ENCODE assay signal across 30 cellular contexts in genomic region chr21:32089771-32090170, GRCh38.
"Had no signal": no experiment of that assay in that cellular context is flagged by ENCODE, and none has a peak within 500 bp of the region (broad histone marks: within the 10 kb centered on the region; RNA-seq: fewer than 3 reads in every experiment).

No MANE protein-coding gene starts in this region.

- H3K9ac ChIP-seq: KMS-11, SK-N-SH had no signal

- H3K27me3 ChIP-seq: SJSA1 had no signal

- H2AFZ ChIP-seq: PC-9 had no signal

- H3K27ac ChIP-seq: KMS-11, PC-9, RWPE1, SJSA1 had no signal

- H3K9me3 ChIP-seq: SJSA1, SK-N-SH had no signal

- H3K4me2 ChIP-seq: KMS-11, PC-9, SK-N-SH had no signal

- H3K36me3 ChIP-seq: SJSA1 had no signal

- H3K4me1 ChIP-seq: SJSA1 had no signal

- H3K4me3 ChIP-seq: PC-9, SJSA1 had no signal

- ATAC-seq: Panc1, Right ventricle myocardium inferior had no signal

- FAIRE-seq: RCC 7860 had no signal

- DNase-seq: Karpas-422, KBM-7, MM.1S, MV-4-11, NCI-H1092, NCI-H1105, NCI-H1417 treated with DMSO at 0.1 percent for 48 hours, NCI-H1436 treated with DMSO at 0.1 percent for 48 hours, NCI-H1694 treated with DMSO at 0.1 percent for 48 hours, NCI-H187 treated with DMSO at 0.1 percent for 48 hours, NCI-H2029, NCI-H2081, NCI-H2171 treated with DMSO at 0.1 percent for 48 hours, NCI-H345, NCI-H446, NCI-H510A treated with DMSO at 0.1 percent for 48 hours, NCI-H524 treated with DMSO at 0.1 percent for 48 hours, NCI-H526 treated with DMSO at 0.1 percent for 48 hours, NCI-H774, PC-9, SHP77, SK-N-SH, SW 1271, T-helper 1 cell had no signal
